ENCODE assay signal across 8 cellular contexts in the genomic region with DNA sequence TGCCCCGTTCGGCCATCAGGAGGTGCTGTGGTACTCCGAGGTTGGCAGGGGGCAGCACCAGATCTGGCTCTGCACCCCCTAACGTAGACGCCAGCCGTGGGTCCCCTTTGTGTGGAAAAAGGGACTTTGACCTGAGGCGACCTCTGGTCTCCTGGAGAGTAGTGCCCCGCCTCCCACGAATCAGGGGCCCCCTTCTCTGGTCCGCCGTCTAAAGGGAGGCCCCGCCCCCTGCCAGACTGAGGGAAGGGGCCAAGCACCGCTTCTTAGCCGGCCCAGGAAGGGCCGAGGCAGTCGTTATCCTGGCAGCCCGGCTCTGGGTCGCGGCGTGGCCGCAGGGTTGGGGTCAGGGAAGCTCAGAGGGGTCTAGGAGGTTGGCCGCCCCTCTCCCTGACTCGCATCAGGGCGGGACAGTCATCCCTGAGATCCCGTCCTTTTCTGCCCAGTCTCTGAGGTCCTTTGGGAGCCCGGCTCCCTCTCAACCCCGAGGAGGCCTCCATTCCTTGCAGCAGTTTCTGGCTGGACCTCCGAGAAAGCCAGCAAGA. TPM values are rescaled to one million over a fixed set of nuclear protein-coding genes. Genes with fewer than 3 reads are reported as not detected.
DNase-seq lines count a peak whose midpoint lies in the region; ATAC-seq, FAIRE-seq and TF ChIP-seq lines count a peak whose summit lies in the region.

No MANE protein-coding gene starts in this region.

- H3K9me3 Mint-ChIP-seq in type B pancreatic cell = no peaks in the 10 kb centered on the region

- H3K4me3 ChIP-seq in DND-41 (ENCODE audit: low read depth in 1 of 2, low read length in 2 of 2) = peak overlapping the region in 1 of 2 experiments; percentile 74; a peak in 2 of 4 replicates
- H3K4me3 ChIP-seq in K562 = peak overlapping the region; percentile 81
- H3K4me3 ChIP-seq in lower leg skin (ENCODE audit: low read depth, poor library complexity, severe bottlenecking) = peak overlapping the region; percentile 42

- H3K4me3 Mint-ChIP-seq in type B pancreatic cell = peak overlapping the region; percentile 89

- in situ Hi-C loops in K562 (cut with MboI) = no loop called here

- no peaks in the 10 kb centered on the region for H3K27me3 ChIP-seq in DND-41 (ENCODE audit: insufficient read depth, low read length, poor library complexity)
- no peaks in the 10 kb centered on the region for H3K27me3 ChIP-seq in K562 (ENCODE audit: control insufficient read depth in 2 of 2, insufficient read depth in 2 of 2, low read length in 2 of 2)

- peaks cover 7% of the 10 kb centered on the region for H3K36me3 Mint-ChIP-seq in type B pancreatic cell

- no peaks in the 10 kb centered on the region for H3K9me1 ChIP-seq in K562 (ENCODE audit: control insufficient read depth, insufficient read depth, low read length)

- POLR2A ChIA-PET in K562 (lab: Yijun Ruan, JAX) = interaction anchor here (1.0 kb wide), 1 partner anchor 19 kb away, joined by 4 read pairs; the partner anchor contains the start of gene HYAL1

- intact Hi-C loops in K562 (cut with micrococcal nuclease) = no loop called here
- intact Hi-C loops in lower leg skin (cut with DNase I; ENCODE audit: low total_unique reads) = no loop called here

- ATAC-seq in DND-41 (ENCODE audit: insufficient read depth, low read depth) (no peak; the same call in 2 of the 3 replicates), HG03175 (IDR thresholded peaks at IDR 0.05; ENCODE audit: unreplicated experiment) (peak; percentile 12), K562 (peak; percentile 26), HG03139 (IDR thresholded peaks at IDR 0.05; ENCODE audit: unreplicated experiment) (no peak)

- TF ChIP-seq POLR2A in K562 (conservative IDR thresholded peaks at IDR 0.05) = no peak
- TF ChIP-seq POLR2A in lower leg skin (IDR thresholded peaks at IDR 0.05) = no peak

- H3K9me3 ChIP-seq in DND-41 (ENCODE audit: insufficient read depth, low read length, severe bottlenecking) = no peaks in the 10 kb centered on the region
- no peaks in the 10 kb centered on the region for H3K9me3 ChIP-seq in K562 (replicated peaks; ENCODE audit: control insufficient read depth, insufficient read depth, low read depth, low read length)

- FAIRE-seq in K562 (lab: Jason Lieb, UNC) = no peak

- H3K9ac ChIP-seq in DND-41 (ENCODE audit: low read depth, low read length) = peak overlapping the region; percentile 62
- peak overlapping the region; percentile 98; a peak in 3 of 4 replicates for H3K9ac ChIP-seq in K562 (ENCODE audit: insufficient read depth in 1 of 2, low read depth in 2 of 2, low read length in 2 of 2)

- TF ChIP-seq CTCF in DND-41 (IDR thresholded peaks at IDR 0.05; ENCODE audit: borderline replicate concordance, extremely low read depth, low read length, poor library complexity, severe bottlenecking) = peak; percentile 61
- TF ChIP-seq CTCF in K562 (IDR thresholded peaks at IDR 0.05 in 2 of 3, conservative IDR thresholded peaks at IDR 0.05 in 1 of 3; ENCODE audit: insufficient read depth in 2 of 3, low read depth in 1 of 3, low read length in 3 of 3) = peak; percentile 35 to 72 (median 53); a peak in 5 of 6 replicates
- TF ChIP-seq CTCF in lower leg skin (IDR thresholded peaks at IDR 0.05) = no peak
- TF ChIP-seq CTCF in type B pancreatic cell (conservative IDR thresholded peaks at IDR 0.05) = peak; percentile 79

- peaks cover 28% of the 10 kb centered on the region for H3K4me1 Mint-ChIP-seq in type B pancreatic cell (ENCODE audit: unreplicated experiment)

- no peak for DNase-seq in DND-41
- no peak for DNase-seq in K562 (ENCODE audit: extremely low read depth in 1 of 4, low spot score in 3 of 4)
- DNase-seq in lower leg skin (ENCODE audit: low spot score in 2 of 2) = peak in 1 of 2 donors; percentile 32
- no peak for DNase-seq in type B pancreatic cell (ENCODE audit: extremely low spot score, unreplicated experiment)
- DNase-seq in hippocampal formation (lab: John Stamatoyannopoulos, UW) = no peak
- DNase-seq in NCI-H510A (lab: John Stamatoyannopoulos, UW) = no peak

- H3K4me1 ChIP-seq in DND-41 (ENCODE audit: insufficient read depth, low read length) (peaks cover 55% of the 10 kb centered on the region), K562 (replicated peaks in 1 of 2; ENCODE audit: control insufficient read depth in 2 of 2, insufficient read depth in 2 of 2, low read length in 2 of 2) (peaks cover 31 to 71% of the 10 kb centered on the region in 2 experiments)

- no peak for TF ChIP-seq EP300 in K562 (IDR thresholded peaks at IDR 0.05; ENCODE audit: low read length)

- H2AFZ ChIP-seq in DND-41 (ENCODE audit: low read depth, low read length) (peak overlapping the region; percentile 100), K562 (ENCODE audit: low read depth, low read length) (peak overlapping the region; percentile 99)

- CTCF ChIA-PET in K562 (lab: Yijun Ruan, JAX; ENCODE audit: low intra/inter-chr PET ratio) = no interaction called here

- H3K36me3 ChIP-seq in DND-41 (ENCODE audit: insufficient read depth, low read length) = peaks cover 58% of the 10 kb centered on the region
- peaks cover 45% of the 10 kb centered on the region; the same call in 2 of the 3 replicates for H3K36me3 ChIP-seq in K562 (ENCODE audit: control insufficient read depth, insufficient read depth, low read length)

- peak overlapping the region; percentile 95 for H3K27ac Mint-ChIP-seq in type B pancreatic cell

- TF ChIP-seq RAD21 in K562 (CRISPR knock-in tag; conservative IDR thresholded peaks at IDR 0.05 in 1 of 2, IDR thresholded peaks at IDR 0.05 in 1 of 2) = no peak

- no peaks in the 10 kb centered on the region for H3K27me3 Mint-ChIP-seq in type B pancreatic cell

- WGBS in K562 (ENCODE audit: insufficient coverage, low coverage, missing lambda C conversion rate) = 26% methylated on average over 15 of the region's 28 CpGs
- 10 to 14% methylated on average over 20 to 22 of the region's 28 CpGs for WGBS in lower leg skin, 2 donors

- peak overlapping the region; percentile 78 for H3K4me2 ChIP-seq in DND-41 (ENCODE audit: insufficient read depth, low read length)
- H3K4me2 ChIP-seq in K562 (ENCODE audit: insufficient read depth, low read length) = peak overlapping the region; percentile 90

- H3K27ac ChIP-seq in DND-41 (ENCODE audit: low read length) = peak overlapping the region; percentile 100
- peak overlapping the region; percentile 100 for H3K27ac ChIP-seq in K562 (ENCODE audit: extremely low read depth, low read depth, low read length)

- H3K79me2 ChIP-seq in DND-41 (ENCODE audit: insufficient read depth, low read length) (peaks cover 36% of the 10 kb centered on the region), K562 (ENCODE audit: control insufficient read depth, insufficient read depth, low read length) (peaks cover 25% of the 10 kb centered on the region)

- no TSS peak for BruUV-seq in K562 (replicated peaks; lab: Mats Ljungman, UMichigan)

- H4K20me1 ChIP-seq in DND-41 (ENCODE audit: insufficient read depth, low read length) = peaks cover 20% of the 10 kb centered on the region; the same call in 1 of the 2 replicates
- no peaks in the 10 kb centered on the region for H4K20me1 ChIP-seq in K562 (replicated peaks; ENCODE audit: control insufficient read depth, insufficient read depth, low read length)

RNA-seq across cellular contexts. Expression of gene HYAL2, which starts 0.6 kb away (rescaled TPM):
- 8.0 and 38.1 TPM in 2 replicates for total RNA-seq in K562 (2011; cell fraction: chromatin; rRNA removed; ENCODE audit: low replicate concordance)
- total RNA-seq in K562 (2011; cell fraction: nucleolus; rRNA removed) = 51.5 and 52.6 TPM in 2 replicates
- 19.1 and 27.8 TPM in 2 replicates for total RNA-seq in K562 (2011; cell fraction: nucleoplasm; rRNA removed)
- 18.4 and 22.7 TPM in 2 replicates for total RNA-seq in K562 (2014; rRNA removed)
- 3.1 and 4.0 TPM in 2 replicates for total RNA-seq in K562 (2014; rRNA removed; fragmentation: Illumina TruSeq; extraction: Trizol)
- 11.2 and 11.4 TPM in 2 replicates for total RNA-seq in K562 (2015; rRNA removed; fragmentation: Illumina TruSeq; extraction: Trizol)
- 12.4 and 13.3 TPM in 2 replicates for total RNA-seq in K562 (2021)
- 13.4 and 18.8 TPM in 2 replicates for polyA plus RNA-seq in K562 (2011; rRNA removed)
- 24.8 and 51.5 TPM in 2 replicates for polyA plus RNA-seq in K562 (2011; cell fraction: cytosol; rRNA removed)
- polyA plus RNA-seq in K562 (2011; cell fraction: nucleus; rRNA removed) = 18.0 and 26.1 TPM in 2 replicates
- 10.3 and 10.6 TPM in 2 replicates for polyA plus RNA-seq in K562 (2012)
- 10.2 and 13.1 TPM in 2 replicates for polyA plus RNA-seq in K562 (2014; fragmentation: Illumina TruSeq; extraction: Trizol)
- polyA plus RNA-seq in K562 (2014; fragmentation: Nextera tagmentation; extraction: Ambion mirVana) = under 1 TPM in 1 of 2 experiments, not detected in 1; 0.36 TPM
- 11.4 and 19.4 TPM in 2 replicates for polyA plus RNA-seq in K562 (2014; rRNA removed)
- 9.3 and 12.8 TPM in 2 replicates for polyA minus RNA-seq in K562 (2011; rRNA and poly(A)+ RNA removed)
- polyA minus RNA-seq in K562 (2011; cell fraction: cytosol; rRNA and poly(A)+ RNA removed) = 13.1 and 14.7 TPM in 2 replicates
- polyA minus RNA-seq in K562 (2011; cell fraction: nucleus; rRNA and poly(A)+ RNA removed) = 14.7 and 16.8 TPM in 2 replicates
- 10 to 100 TPM; 44.1 to 95.7 (median 72.9) TPM for total RNA-seq in lower leg skin
- 46.6 and 52.5 TPM in 2 replicates for total RNA-seq in type B pancreatic cell (ENCODE audit: low replicate concordance)

RNA-seq across cellular contexts. Expression of gene TUSC2, which starts 6.1 kb away (rescaled TPM):
- total RNA-seq in K562 (2011; cell fraction: chromatin; rRNA removed; ENCODE audit: low replicate concordance) = 4.5 and 14.6 TPM in 2 replicates
- 13.3 and 14.6 TPM in 2 replicates for total RNA-seq in K562 (2011; cell fraction: nucleolus; rRNA removed)
- total RNA-seq in K562 (2011; cell fraction: nucleoplasm; rRNA removed) = 12.8 and 17.5 TPM in 2 replicates
- total RNA-seq in K562 (2014; rRNA removed) = 39.9 TPM in 2 replicates
- total RNA-seq in K562 (2014; rRNA removed; fragmentation: Illumina TruSeq; extraction: Trizol) = 14.5 and 16.1 TPM in 2 replicates
- 17.2 and 18.5 TPM in 2 replicates for total RNA-seq in K562 (2015; rRNA removed; fragmentation: Illumina TruSeq; extraction: Trizol)
- total RNA-seq in K562 (2021) = 24.6 and 25.8 TPM in 2 replicates
- polyA plus RNA-seq in K562 (2011; rRNA removed) = 28.0 and 28.4 TPM in 2 replicates
- polyA plus RNA-seq in K562 (2011; cell fraction: cytosol; rRNA removed) = 37.6 and 58.4 TPM in 2 replicates
- polyA plus RNA-seq in K562 (2011; cell fraction: nucleus; rRNA removed) = 21.9 and 23.6 TPM in 2 replicates
- 19.2 and 26.6 TPM in 2 replicates for polyA plus RNA-seq in K562 (2012)
- polyA plus RNA-seq in K562 (2014; fragmentation: Illumina TruSeq; extraction: Trizol) = 24.2 and 26.1 TPM in 2 replicates
- polyA plus RNA-seq in K562 (2014; fragmentation: Nextera tagmentation; extraction: Ambion mirVana) = 1 to 10 TPM; 2.8 to 4.4 TPM
- polyA plus RNA-seq in K562 (2014; rRNA removed) = 60.5 and 67.5 TPM in 2 replicates
- polyA minus RNA-seq in K562 (2011; rRNA and poly(A)+ RNA removed) = 7.5 and 10.5 TPM in 2 replicates
- 5.4 and 8.1 TPM in 2 replicates for polyA minus RNA-seq in K562 (2011; cell fraction: cytosol; rRNA and poly(A)+ RNA removed)
- polyA minus RNA-seq in K562 (2011; cell fraction: nucleus; rRNA and poly(A)+ RNA removed) = 4.4 and 6.6 TPM in 2 replicates
- 10 to 100 TPM; 13.1 to 24.2 (median 18.0) TPM for total RNA-seq in lower leg skin
- total RNA-seq in type B pancreatic cell (ENCODE audit: low replicate concordance) = 24.9 and 39.0 TPM in 2 replicates

RNA-seq across cellular contexts. Expression of gene HYAL1, which starts 18.5 kb away (rescaled TPM):
- 6.0 and 12.8 TPM in 2 replicates for total RNA-seq in K562 (2011; cell fraction: chromatin; rRNA removed; ENCODE audit: low replicate concordance)
- 15.3 and 15.9 TPM in 2 replicates for total RNA-seq in K562 (2011; cell fraction: nucleolus; rRNA removed)
- 11.7 and 12.2 TPM in 2 replicates for total RNA-seq in K562 (2011; cell fraction: nucleoplasm; rRNA removed)
- total RNA-seq in K562 (2014; rRNA removed) = 5.4 and 8.0 TPM in 2 replicates
- total RNA-seq in K562 (2014; rRNA removed; fragmentation: Illumina TruSeq; extraction: Trizol) = 2.9 and 3.3 TPM in 2 replicates
- total RNA-seq in K562 (2015; rRNA removed; fragmentation: Illumina TruSeq; extraction: Trizol) = 4.7 and 5.3 TPM in 2 replicates
- total RNA-seq in K562 (2021) = 8.3 and 8.4 TPM in 2 replicates
- 3.1 and 5.7 TPM in 2 replicates for polyA plus RNA-seq in K562 (2011; rRNA removed)
- polyA plus RNA-seq in K562 (2011; cell fraction: cytosol; rRNA removed) = 4.7 and 6.0 TPM in 2 replicates
- 7.4 and 8.4 TPM in 2 replicates for polyA plus RNA-seq in K562 (2011; cell fraction: nucleus; rRNA removed)
- polyA plus RNA-seq in K562 (2012) = 4.4 and 7.4 TPM in 2 replicates
- 7.5 and 7.7 TPM in 2 replicates for polyA plus RNA-seq in K562 (2014; fragmentation: Illumina TruSeq; extraction: Trizol)
- polyA plus RNA-seq in K562 (2014; fragmentation: Nextera tagmentation; extraction: Ambion mirVana) = 1 to 10 TPM; 1.4 to 1.6 TPM
- 7.9 and 8.5 TPM in 2 replicates for polyA plus RNA-seq in K562 (2014; rRNA removed)
- 3.6 and 4.0 TPM in 2 replicates for polyA minus RNA-seq in K562 (2011; rRNA and poly(A)+ RNA removed)
- 1.7 and 5.0 TPM in 2 replicates for polyA minus RNA-seq in K562 (2011; cell fraction: cytosol; rRNA and poly(A)+ RNA removed)
- 3.1 and 9.3 TPM in 2 replicates for polyA minus RNA-seq in K562 (2011; cell fraction: nucleus; rRNA and poly(A)+ RNA removed)
- 10 to 100 TPM; 16.7 to 35.5 (median 20.6) TPM for total RNA-seq in lower leg skin
- 2.3 and 3.7 TPM in 2 replicates for total RNA-seq in type B pancreatic cell (ENCODE audit: low replicate concordance)

RNA-seq across cellular contexts. Expression of gene RASSF1, which starts 18.7 kb away (rescaled TPM):
- 39.9 and 84.0 TPM in 2 replicates for total RNA-seq in K562 (2011; cell fraction: chromatin; rRNA removed; ENCODE audit: low replicate concordance)
- total RNA-seq in K562 (2011; cell fraction: nucleolus; rRNA removed) = 79.0 and 79.5 TPM in 2 replicates
- total RNA-seq in K562 (2011; cell fraction: nucleoplasm; rRNA removed) = 56.5 and 60.1 TPM in 2 replicates
- total RNA-seq in K562 (2014; rRNA removed) (38.6 and 51.1 TPM in 2 replicates), K562 (2014; rRNA removed; fragmentation: Illumina TruSeq; extraction: Trizol) (14.5 and 15.3 TPM in 2 replicates), K562 (2015; rRNA removed; fragmentation: Illumina TruSeq; extraction: Trizol) (22.1 and 24.6 TPM in 2 replicates), K562 (2021) (32.5 and 32.9 TPM in 2 replicates), lower leg skin (10 to 100 TPM; 33.5 to 50.0 (median 47.2) TPM), type B pancreatic cell (ENCODE audit: low replicate concordance) (13.7 and 13.8 TPM in 2 replicates)
- polyA plus RNA-seq in K562 (2011; rRNA removed) (57.1 and 75.8 TPM in 2 replicates), K562 (2014; fragmentation: Illumina TruSeq; extraction: Trizol) (22.8 and 27.7 TPM in 2 replicates), K562 (2014; fragmentation: Nextera tagmentation; extraction: Ambion mirVana) (1 to 10 TPM; 3.6 to 7.0 TPM), K562 (2014; rRNA removed) (50.8 and 56.8 TPM in 2 replicates)
- polyA plus RNA-seq in K562 (2011; cell fraction: cytosol; rRNA removed) = 67.7 and 69.8 TPM in 2 replicates
- polyA plus RNA-seq in K562 (2011; cell fraction: nucleus; rRNA removed) = 96.6 and 97.5 TPM in 2 replicates
- 31.0 and 45.4 TPM in 2 replicates for polyA plus RNA-seq in K562 (2012)
- 15.3 and 20.9 TPM in 2 replicates for polyA minus RNA-seq in K562 (2011; rRNA and poly(A)+ RNA removed)
- polyA minus RNA-seq in K562 (2011; cell fraction: cytosol; rRNA and poly(A)+ RNA removed) = 18.1 and 21.2 TPM in 2 replicates
- polyA minus RNA-seq in K562 (2011; cell fraction: nucleus; rRNA and poly(A)+ RNA removed) = 22.6 and 30.2 TPM in 2 replicates

RNA-seq across cellular contexts. Expression of gene HYAL3, which starts 22.7 kb away (rescaled TPM):
- 5.1 and 18.1 TPM in 2 replicates for total RNA-seq in K562 (2011; cell fraction: chromatin; rRNA removed; ENCODE audit: low replicate concordance)
- total RNA-seq in K562 (2011; cell fraction: nucleolus; rRNA removed) = 10.5 and 12.3 TPM in 2 replicates
- 6.0 and 7.5 TPM in 2 replicates for total RNA-seq in K562 (2011; cell fraction: nucleoplasm; rRNA removed)
- total RNA-seq in K562 (2014; rRNA removed) = 6.8 and 12.8 TPM in 2 replicates
- 2.1 and 2.4 TPM in 2 replicates for total RNA-seq in K562 (2014; rRNA removed; fragmentation: Illumina TruSeq; extraction: Trizol)
- total RNA-seq in K562 (2015; rRNA removed; fragmentation: Illumina TruSeq; extraction: Trizol) = 8.3 and 9.1 TPM in 2 replicates
- 7.0 and 9.8 TPM in 2 replicates for total RNA-seq in K562 (2021)
- polyA plus RNA-seq in K562 (2011; rRNA removed) = 5.4 and 6.8 TPM in 2 replicates
- 10.7 and 28.9 TPM in 2 replicates for polyA plus RNA-seq in K562 (2011; cell fraction: cytosol; rRNA removed)
- polyA plus RNA-seq in K562 (2011; cell fraction: nucleus; rRNA removed) = 11.9 and 20.3 TPM in 2 replicates
- polyA plus RNA-seq in K562 (2012) = 8.0 and 13.8 TPM in 2 replicates
- polyA plus RNA-seq in K562 (2014; fragmentation: Illumina TruSeq; extraction: Trizol) = 9.1 and 9.8 TPM in 2 replicates
- 1 to 10 TPM in 1 of 2 experiments, under 1 TPM in 1; 0.38 to 1.0 TPM for polyA plus RNA-seq in K562 (2014; fragmentation: Nextera tagmentation; extraction: Ambion mirVana)
- 9.0 and 16.5 TPM in 2 replicates for polyA plus RNA-seq in K562 (2014; rRNA removed)
- 1.7 and 2.9 TPM in 2 replicates for polyA minus RNA-seq in K562 (2011; rRNA and poly(A)+ RNA removed)
- polyA minus RNA-seq in K562 (2011; cell fraction: cytosol; rRNA and poly(A)+ RNA removed) = 3.8 and 4.4 TPM in 2 replicates
- polyA minus RNA-seq in K562 (2011; cell fraction: nucleus; rRNA and poly(A)+ RNA removed) = 5.4 and 6.2 TPM in 2 replicates
- total RNA-seq in lower leg skin = 1 to 10 TPM; 1.9 to 4.1 (median 2.6) TPM
- 2.9 and 4.0 TPM in 2 replicates for total RNA-seq in type B pancreatic cell (ENCODE audit: low replicate concordance)

Comparison
In these comparisons a context has a peak if more than half of its experiments do, and no peak if none do; other contexts are left out.
1. ATAC-seq: peak in HG03175 (single experiment) and K562 (single experiment); none in DND-41 (single experiment) and HG03139 (single experiment).
2. CTCF ChIP-seq: peak in DND-41 (single experiment), K562 (3 of 3) and type B pancreatic cell (single experiment); none in lower leg skin (0 of 3).